ENCODE assay signal across 1 cellular context in genomic region chr21:38479641-38480515, GRCh38.
TF ChIP-seq lines count a peak whose summit lies in the region.

No MANE protein-coding gene starts in this region.

TF ChIP-seq in WTC11, 78 proteins besides CTCF, POLR2A, EP300 and RAD21:
- TF ChIP-seq PRDM15 (CRISPR knock-in tag; IDR thresholded peaks at IDR 0.05) (peak; percentile 60; the same call in 1 of the 2 replicates), HMGXB4 (CRISPR knock-in tag; IDR thresholded peaks at IDR 0.05) (no peak), MXD4 (CRISPR knock-in tag; IDR thresholded peaks at IDR 0.05; ENCODE audit: borderline replicate concordance) (no peak)
